In the genomic region with DNA sequence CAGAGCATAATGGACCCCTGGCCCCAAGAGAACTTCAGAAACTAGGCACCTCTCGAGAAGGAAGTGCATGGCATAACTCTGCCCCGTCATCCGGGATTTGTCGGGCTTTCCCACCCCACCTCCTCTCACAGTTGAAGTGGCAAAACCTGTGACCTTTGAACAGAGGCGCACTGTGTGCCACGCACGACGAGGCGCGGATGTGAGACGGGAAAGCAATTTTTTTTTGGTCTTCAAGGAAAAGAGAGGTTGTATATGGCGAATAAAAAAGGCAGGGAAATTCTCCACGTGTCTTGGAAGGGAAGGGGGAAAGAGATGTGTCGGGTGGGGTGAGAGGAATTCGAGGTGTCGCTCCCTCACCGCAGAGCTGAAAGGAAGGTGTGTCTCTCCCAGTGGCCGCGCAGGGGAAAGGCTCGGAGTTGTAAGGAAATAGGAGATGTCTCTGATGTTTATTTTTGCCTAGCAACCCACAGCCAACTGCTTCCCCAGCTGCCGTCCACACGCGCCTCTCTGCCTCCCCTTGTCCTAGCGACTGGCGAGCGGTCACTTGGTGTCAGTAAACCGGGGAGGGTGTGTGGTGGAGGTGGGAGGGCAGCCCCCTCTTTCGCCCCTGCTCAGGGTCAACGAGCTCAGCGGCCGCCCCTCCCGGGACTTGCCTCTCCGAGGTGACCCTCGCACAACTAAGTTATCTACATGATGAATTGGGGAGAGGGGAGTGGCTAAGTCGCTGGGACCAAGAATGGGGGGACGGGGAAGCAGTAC, we compare ENCODE assay signal across 8 cellular contexts. TPM values are rescaled to one million over a fixed set of nuclear protein-coding genes. Genes with fewer than 3 reads are reported as not detected.
DNase-seq lines count a peak whose midpoint lies in the region; TF ChIP-seq lines count a peak whose summit lies in the region.

No MANE protein-coding gene starts in this region.

- peak; percentile 37 for TF ChIP-seq RAD21 in Ishikawa (IDR thresholded peaks at IDR 0.05; ENCODE audit: low read depth)

- H3K36me3 ChIP-seq in OCI-LY3 (replicated peaks; ENCODE audit: low read depth, low read length) (peaks cover 5% of the 10 kb centered on the region), testis (ENCODE audit: low read depth, missing control alignments) (no peaks in the 10 kb centered on the region)

- peak overlapping the region; percentile 86 for H2AFZ ChIP-seq in OCI-LY3 (ENCODE audit: low read depth, low read length)

- intact Hi-C loops in testis (cut with DNase I; ENCODE audit: low total_unique reads): no loop called here

- H4K20me1 ChIP-seq in OCI-LY3 (ENCODE audit: insufficient read depth, low read length): peaks cover 24% of the 10 kb centered on the region

- peak overlapping the region; percentile 83 for H3K4me2 ChIP-seq in OCI-LY3 (ENCODE audit: low read length)

- H3K79me2 ChIP-seq in OCI-LY3 (ENCODE audit: low read length): peaks cover 41% of the 10 kb centered on the region

- WGBS in testis, 2 donors: 4% methylated on average over 22 to 36 of the region's 36 CpGs

- H3K9me3 ChIP-seq in OCI-LY3 (ENCODE audit: insufficient read depth, low read length) (no peaks in the 10 kb centered on the region), testis (no peaks in the 10 kb centered on the region)

- peak overlapping the region; percentile 84 for H3K4me3 ChIP-seq in OCI-LY3 (ENCODE audit: low read length)
- H3K4me3 ChIP-seq in testis: peak overlapping the region; percentile 88 to 97

- peak overlapping the region; percentile 80 for H3K9ac ChIP-seq in OCI-LY3 (ENCODE audit: low read length)

- peak; percentile 38; the same call in 1 of the 2 replicates for TF ChIP-seq EP300 in Ishikawa (IDR thresholded peaks at IDR 0.05; ENCODE audit: borderline replicate concordance)

- no peak for TF ChIP-seq POLR2A in testis (IDR thresholded peaks at IDR 0.05)

- H3K27ac ChIP-seq in OCI-LY3 (ENCODE audit: low read length) (peak overlapping the region; percentile 17; the same call in 1 of the 2 replicates), testis (peak overlapping the region; percentile 78 to 87)

- peak; percentile 39 for TF ChIP-seq CTCF in AG09319 (IDR thresholded peaks at IDR 0.05; ENCODE audit: low read depth, low read length)
- TF ChIP-seq CTCF in OCI-LY3 (IDR thresholded peaks at IDR 0.05; ENCODE audit: low read depth, low read length): no peak
- TF ChIP-seq CTCF in testis (IDR thresholded peaks at IDR 0.05): peak in 1 of 3 experiments; percentile 26

- DNase-seq in AG09319 (ENCODE audit: extremely low read depth, low read depth): peak; percentile 75
- DNase-seq in GM19240 (ENCODE audit: insufficient read length, low spot score): peak; percentile 29
- peak; percentile 23 for DNase-seq in activated effector memory CD4-positive, alpha-beta T cell treated with Interleukin-2 at 50 U/mL for 16 hours
- peak; percentile 82 for DNase-seq in fibroblast of peridontal ligament (ENCODE audit: extremely low read depth)
- DNase-seq in myocyte (ENCODE audit: low read depth): peak; percentile 97
- peak; percentile 85 for DNase-seq in testis

- H3K4me1 ChIP-seq in OCI-LY3 (ENCODE audit: low read length) (peaks cover 18% of the 10 kb centered on the region), testis (peaks cover 20% of the 10 kb centered on the region)

- no peaks in the 10 kb centered on the region for H3K27me3 ChIP-seq in OCI-LY3 (ENCODE audit: low read depth, low read length)
- no peaks in the 10 kb centered on the region for H3K27me3 ChIP-seq in testis

TF ChIP-seq in Ishikawa, 13 proteins besides CTCF, POLR2A, EP300 and RAD21:
- no peak for TF ChIP-seq CREB1 (IDR thresholded peaks at IDR 0.05; ENCODE audit: low read depth)
- TF ChIP-seq TEAD4 (IDR thresholded peaks at IDR 0.05): 0 out of 2 replicates have a peak, but pooled peaks have one; percentile 22
- no peak; the same call in 1 of the 2 replicates for TF ChIP-seq ZBTB7A (IDR thresholded peaks at IDR 0.05; ENCODE audit: low read depth)
- no peak for TF ChIP-seq NFIC (IDR thresholded peaks at IDR 0.05)
- TF ChIP-seq, protein P1, sequence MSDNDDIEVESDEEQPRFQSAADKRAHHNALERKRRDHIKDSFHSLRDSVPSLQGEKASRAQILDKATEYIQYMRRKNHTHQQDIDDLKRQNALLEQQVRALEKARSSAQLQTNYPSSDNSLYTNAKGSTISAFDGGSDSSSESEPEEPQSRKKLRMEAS (IDR thresholded peaks at IDR 0.05): peak; percentile 81
- TF ChIP-seq, protein P2, sequence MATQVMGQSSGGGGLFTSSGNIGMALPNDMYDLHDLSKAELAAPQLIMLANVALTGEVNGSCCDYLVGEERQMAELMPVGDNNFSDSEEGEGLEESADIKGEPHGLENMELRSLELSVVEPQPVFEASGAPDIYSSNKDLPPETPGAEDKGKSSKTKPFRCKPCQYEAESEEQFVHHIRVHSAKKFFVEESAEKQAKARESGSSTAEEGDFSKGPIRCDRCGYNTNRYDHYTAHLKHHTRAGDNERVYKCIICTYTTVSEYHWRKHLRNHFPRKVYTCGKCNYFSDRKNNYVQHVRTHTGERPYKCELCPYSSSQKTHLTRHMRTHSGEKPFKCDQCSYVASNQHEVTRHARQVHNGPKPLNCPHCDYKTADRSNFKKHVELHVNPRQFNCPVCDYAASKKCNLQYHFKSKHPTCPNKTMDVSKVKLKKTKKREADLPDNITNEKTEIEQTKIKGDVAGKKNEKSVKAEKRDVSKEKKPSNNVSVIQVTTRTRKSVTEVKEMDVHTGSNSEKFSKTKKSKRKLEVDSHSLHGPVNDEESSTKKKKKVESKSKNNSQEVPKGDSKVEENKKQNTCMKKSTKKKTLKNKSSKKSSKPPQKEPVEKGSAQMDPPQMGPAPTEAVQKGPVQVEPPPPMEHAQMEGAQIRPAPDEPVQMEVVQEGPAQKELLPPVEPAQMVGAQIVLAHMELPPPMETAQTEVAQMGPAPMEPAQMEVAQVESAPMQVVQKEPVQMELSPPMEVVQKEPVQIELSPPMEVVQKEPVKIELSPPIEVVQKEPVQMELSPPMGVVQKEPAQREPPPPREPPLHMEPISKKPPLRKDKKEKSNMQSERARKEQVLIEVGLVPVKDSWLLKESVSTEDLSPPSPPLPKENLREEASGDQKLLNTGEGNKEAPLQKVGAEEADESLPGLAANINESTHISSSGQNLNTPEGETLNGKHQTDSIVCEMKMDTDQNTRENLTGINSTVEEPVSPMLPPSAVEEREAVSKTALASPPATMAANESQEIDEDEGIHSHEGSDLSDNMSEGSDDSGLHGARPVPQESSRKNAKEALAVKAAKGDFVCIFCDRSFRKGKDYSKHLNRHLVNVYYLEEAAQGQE (IDR thresholded peaks at IDR 0.05; ENCODE audit: low read depth): no peak

RNA-seq across cellular contexts. Expression of a gene that starts 0.8 kb away (rescaled TPM):
- total RNA-seq in myocyte (69.5 and 89.0 TPM in 2 replicates), testis (10 to 100 TPM; 17.4 to 18.4 TPM)
- 26.4 TPM for polyA plus RNA-seq in myocyte (2012)
- polyA plus RNA-seq in testis (ENCODE audit: insufficient read depth, low read depth, low replicate concordance): 14.6 TPM

Comparison
In these comparisons a context has a peak if more than half of its experiments do, and no peak if none do; other contexts are left out.
1. Peak in every context shown above with its lines: DNase-seq, H3K4me3 ChIP-seq and H3K27ac ChIP-seq.
2. DNase-seq: peak in every context shown above with its lines; median percentile 97 in myocyte; 85 in testis; 82 in fibroblast of peridontal ligament; 75 in AG09319; 29 in GM19240; 23 in activated effector memory CD4-positive, alpha-beta T cell treated with Interleukin-2 at 50 U/mL for 16 hours.